In the genomic region with DNA sequence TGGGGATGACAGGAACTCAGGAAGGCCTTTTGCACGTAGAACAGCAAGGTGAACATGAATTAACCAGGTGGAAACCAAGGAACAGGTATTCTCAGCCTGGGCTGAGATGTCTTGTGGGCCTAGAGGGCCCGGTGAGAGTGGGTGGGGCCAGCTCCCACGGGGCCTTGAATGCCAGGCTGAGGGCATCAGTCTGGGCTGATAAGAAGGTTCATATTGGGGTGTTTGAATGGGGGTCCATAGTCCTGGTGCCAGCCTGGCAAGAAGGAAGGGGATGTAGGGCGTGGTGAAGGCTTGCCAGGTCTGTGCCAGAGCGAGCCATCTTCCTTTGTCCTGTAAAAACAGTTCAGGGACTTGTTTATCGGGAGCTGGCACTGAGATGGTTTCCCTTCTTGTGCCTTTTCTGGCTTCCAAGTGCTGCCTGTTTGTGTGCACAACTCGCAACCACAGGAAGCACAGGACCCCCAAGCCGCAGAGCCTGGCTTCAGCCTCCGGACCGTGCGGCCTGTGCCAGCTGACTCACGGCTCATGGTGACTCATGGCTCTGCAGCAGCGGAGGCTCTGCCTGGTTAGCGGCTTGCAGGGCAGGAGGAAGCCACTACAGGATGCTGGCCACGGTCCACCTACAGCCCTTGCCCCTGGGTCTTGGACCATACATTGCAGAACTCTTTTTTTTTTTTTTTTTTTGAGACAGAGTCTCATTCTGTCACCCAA, we compare ENCODE assay signal across 8 cellular contexts. TPM values are rescaled to one million over a fixed set of nuclear protein-coding genes. Genes with fewer than 3 reads are reported as not detected.
DNase-seq lines count a peak whose midpoint lies in the region; ATAC-seq and TF ChIP-seq lines count a peak whose summit lies in the region.

No MANE protein-coding gene starts in this region.

- ATAC-seq in left colon: no peak
- no peak for ATAC-seq in HG03354 (IDR thresholded peaks at IDR 0.05; ENCODE audit: poor library complexity, severe bottlenecking, unreplicated experiment)
- ATAC-seq in GM21423 (IDR thresholded peaks at IDR 0.05; ENCODE audit: unreplicated experiment): no peak

- TF ChIP-seq CTCF in 22Rv1 (IDR thresholded peaks at IDR 0.05): no peak
- no peak for TF ChIP-seq CTCF in HL-60 (IDR thresholded peaks at IDR 0.05; ENCODE audit: insufficient read depth, low read length)
- TF ChIP-seq CTCF in cardiac fibroblast (IDR thresholded peaks at IDR 0.05; ENCODE audit: low read depth, low read length): no peak

- DNase-seq in HL-60 (ENCODE audit: low read depth in 1 of 2, low spot score in 1 of 2) (peak; percentile 91 to 93), cardiac fibroblast (ENCODE audit: low read depth in 2 of 2) (peak; percentile 97 to 99), left colon (peak; percentile 76 to 88)
- DNase-seq in activated CD4-positive, CD25-positive, alpha-beta regulatory T cell treated with anti-CD3 and anti-CD28 coated beads, Interleukin-2, amount 50 U/mL, for 72 hours: peak; percentile 71
- peak; percentile 49 to 50 for DNase-seq in stimulated activated CD4-positive, alpha-beta T cell treated with anti-CD3 and anti-CD28 coated beads, Interleukin-2, amount 100 ng/mL, for 48 hours

- H3K4me3 ChIP-seq in HL-60 (replicated peaks; ENCODE audit: insufficient read depth, low read length): peak overlapping the region; percentile 86
- peak overlapping the region; percentile 37 to 63 for H3K4me3 ChIP-seq in cardiac fibroblast (replicated peaks in 1 of 2; ENCODE audit: low read depth in 2 of 2, low read length in 2 of 2)

- no peaks in the 10 kb centered on the region for H3K27me3 ChIP-seq in HL-60 (ENCODE audit: insufficient read depth, poor library complexity, severe bottlenecking)

- intact Hi-C loops in left colon (cut with DNase I, micrococcal nuclease): no loop called here

- H3K27ac ChIP-seq in 22Rv1 (peak overlapping the region; percentile 27; the same call in 1 of the 2 replicates), HL-60 (replicated peaks) (peak overlapping the region; percentile 60)

RNA-seq across cellular contexts. Expression of a gene that starts 2.4 kb away (rescaled TPM):
- total RNA-seq in left colon: 10 to 100 TPM; 41.5 to 62.2 TPM

RNA-seq across cellular contexts. Expression of a gene that starts 35.7 kb away (rescaled TPM):
- 10 to 100 TPM; 17.7 to 30.8 TPM for total RNA-seq in left colon

RNA-seq across cellular contexts. Expression of a gene that starts 39.9 kb away (rescaled TPM):
- total RNA-seq in left colon: 1 to 10 TPM in 1 of 2 donors, under 1 TPM in 1; 0.95 to 2.0 TPM
